Comparison of ENCODE assay signal across 35 cellular contexts in genomic region chr7:27953361-27953760, GRCh38.
DNase-seq lines count a peak whose midpoint lies in the region; ATAC-seq and TF ChIP-seq lines count a peak whose summit lies in the region.
"Had no signal": no experiment of that assay in that cellular context is flagged by ENCODE, and none has a peak within 500 bp of the region (broad histone marks: within the 10 kb centered on the region; RNA-seq: fewer than 3 reads in every experiment).

No MANE protein-coding gene starts in this region.

- H3K36me3 Mint-ChIP-seq in natural killer cell = no peaks in the 10 kb centered on the region
- no peaks in the 10 kb centered on the region for H3K36me3 Mint-ChIP-seq in natural killer cell treated with Interleukin-12 subunit alpha and Interleukin-12 subunit beta and Interleukin-15 and Interleukin-18, amount 100 ng/mL, for 72 hours

- TF ChIP-seq CTCF in natural killer cell (IDR thresholded peaks at IDR 0.05) = no peak
- no peak for TF ChIP-seq CTCF in fibroblast of mammary gland (conservative IDR thresholded peaks at IDR 0.05; ENCODE audit: control insufficient read depth, insufficient read depth, low read depth, low read length)
- TF ChIP-seq CTCF in vagina (IDR thresholded peaks at IDR 0.05) = no peak
- no peak for TF ChIP-seq CTCF in BE2C (IDR thresholded peaks at IDR 0.05; ENCODE audit: low read depth, low read length)

- no peak overlapping the region for H3K4me3 Mint-ChIP-seq in natural killer cell
- H3K4me3 Mint-ChIP-seq in natural killer cell treated with Interleukin-12 subunit alpha and Interleukin-12 subunit beta and Interleukin-15 and Interleukin-18, amount 100 ng/mL, for 72 hours = no peak overlapping the region
- H3K4me3 Mint-ChIP-seq: effector memory CD8-positive, alpha-beta T cell; memory B cell had no signal

- H3K4me1 ChIP-seq in vagina (peaks cover 58% of the 10 kb centered on the region), BE2C (peaks cover 4% of the 10 kb centered on the region), HAP-1 (peaks cover 8% of the 10 kb centered on the region)
- H3K4me1 ChIP-seq: foreskin keratinocyte, left lung had no signal

- H3K9me3 ChIP-seq in vagina (no peaks in the 10 kb centered on the region), BE2C (no peaks in the 10 kb centered on the region), HAP-1 (no peaks in the 10 kb centered on the region)
- H3K9me3 ChIP-seq: ascending aorta, heart left ventricle, left lung, neutrophil, tibial nerve had no signal

- no peaks in the 10 kb centered on the region for H3K9me3 Mint-ChIP-seq in natural killer cell
- no peaks in the 10 kb centered on the region for H3K9me3 Mint-ChIP-seq in natural killer cell treated with Interleukin-12 subunit alpha and Interleukin-12 subunit beta and Interleukin-15 and Interleukin-18, amount 100 ng/mL, for 72 hours
- H3K9me3 Mint-ChIP-seq: effector memory CD8-positive, alpha-beta T cell; memory B cell had no signal

- in situ Hi-C loops in HAP-1 (cut with MboI; ENCODE audit: low sequenced_read_pairs) = no loop called here

- H3K4me1 Mint-ChIP-seq in natural killer cell = peaks cover 84 to 86% of the 10 kb centered on the region in 2 donors
- H3K4me1 Mint-ChIP-seq in natural killer cell treated with Interleukin-12 subunit alpha and Interleukin-12 subunit beta and Interleukin-15 and Interleukin-18, amount 100 ng/mL, for 72 hours (ENCODE audit: low read depth in 2 of 2) = peaks cover 39 to 49% of the 10 kb centered on the region in 2 donors

- H3K27ac ChIP-seq in vagina = peak overlapping the region; percentile 0
- H3K27ac ChIP-seq: ascending aorta, foreskin keratinocyte, heart left ventricle, HL-60, left lung, neutrophil, PC-9, tibial nerve, VCaP had no signal

- no peak for DNase-seq in natural killer cell
- DNase-seq in natural killer cell treated with Interleukin-12 subunit alpha and Interleukin-12 subunit beta and Interleukin-15 and Interleukin-18, amount 100 ng/mL, for 72 hours (ENCODE audit: low spot score) = no peak
- peak; percentile 18 for DNase-seq in NCI-H226
- DNase-seq in fibroblast of mammary gland (ENCODE audit: low read depth) = peak; percentile 14
- DNase-seq in vagina (ENCODE audit: extremely low spot score in 2 of 2) = no peak
- no peak for DNase-seq in BE2C
- DNase-seq in HAP-1 (ENCODE audit: low spot score in 2 of 2) = no peak
- DNase-seq: activated CD4-positive, alpha-beta T cell treated with anti-CD3 and anti-CD28 coated beads for 48 hours; activated gamma-delta T cell; activated T-cell treated with anti-CD3 and anti-CD28 coated beads, Interleukin-2, amount 50 U/mL, for 1 hour; caudate nucleus; DMS153; effector memory CD8-positive, alpha-beta T cell; foreskin keratinocyte; GDM1; heart left ventricle; islet precursor cell; KG1; left lung; MM.1S; NCI-H1105 treated with DMSO at 0.1 percent for 48 hours; NCI-H187 treated with DMSO at 0.1 percent for 48 hours; NCI-H526 treated with DMSO at 0.1 percent for 48 hours; PC-9; Right ventricle myocardium superior; stimulated activated CD4-positive, alpha-beta T cell treated with anti-CD3 and anti-CD28 coated beads, Interleukin-4, amount 100 ng/mL, for 1 hour had no signal

- H3K27me3 ChIP-seq in vagina (no peaks in the 10 kb centered on the region), BE2C (no peaks in the 10 kb centered on the region), HAP-1 (ENCODE audit: low read depth) (no peaks in the 10 kb centered on the region)
- H3K27me3 ChIP-seq: ascending aorta, foreskin keratinocyte, heart left ventricle, left lung, neutrophil, tibial nerve had no signal

- H3K27me3 Mint-ChIP-seq in natural killer cell (ENCODE audit: low read depth in 2 of 2) = no peaks in the 10 kb centered on the region
- no peaks in the 10 kb centered on the region for H3K27me3 Mint-ChIP-seq in natural killer cell treated with Interleukin-12 subunit alpha and Interleukin-12 subunit beta and Interleukin-15 and Interleukin-18, amount 100 ng/mL, for 72 hours
- H3K27me3 Mint-ChIP-seq: effector memory CD8-positive, alpha-beta T cell; memory B cell; progenitor cell of endocrine pancreas had no signal

- peak overlapping the region; percentile 38 to 63 for H3K27ac Mint-ChIP-seq in natural killer cell
- H3K27ac Mint-ChIP-seq in natural killer cell treated with Interleukin-12 subunit alpha and Interleukin-12 subunit beta and Interleukin-15 and Interleukin-18, amount 100 ng/mL, for 72 hours = peak overlapping the region in 1 of 2 donors; percentile 19
- H3K27ac Mint-ChIP-seq: memory B cell, progenitor cell of endocrine pancreas had no signal

- H3K36me3 ChIP-seq in vagina (no peaks in the 10 kb centered on the region), BE2C (no peaks in the 10 kb centered on the region; the same call in 1 of the 2 replicates), HAP-1 (replicated peaks) (no peaks in the 10 kb centered on the region)
- H3K36me3 ChIP-seq: ascending aorta, left lung, neutrophil, tibial nerve had no signal

- intact Hi-C loops in natural killer cell (cut with micrococcal nuclease) (no loop called here), vagina (cut with DNase I) (no loop called here)

- peak in 1 of 3 donors; percentile 41 for ATAC-seq in natural killer cell
- ATAC-seq in natural killer cell treated with Interleukin-12 subunit alpha and Interleukin-12 subunit beta and Interleukin-15 and Interleukin-18, amount 100 ng/mL, for 72 hours = no peak
- no peak for ATAC-seq in HG02642 (IDR thresholded peaks at IDR 0.05; ENCODE audit: poor library complexity, unreplicated experiment)
- ATAC-seq: effector memory CD8-positive, alpha-beta T cell; foreskin keratinocyte; heart left ventricle; left lung; sciatic nerve had no signal

- TF ChIP-seq POLR2A in vagina (IDR thresholded peaks at IDR 0.05) = no peak

- H3K4me3 ChIP-seq in fibroblast of mammary gland (ENCODE audit: control insufficient read depth, low read depth, low read length) = no peak overlapping the region
- no peak overlapping the region for H3K4me3 ChIP-seq in vagina
- H3K4me3 ChIP-seq in BE2C (ENCODE audit: low read depth, low read length) = no peak overlapping the region
- H3K4me3 ChIP-seq in HAP-1 = no peak overlapping the region
- H3K4me3 ChIP-seq: ascending aorta, heart left ventricle, left lung, PC-9, tibial nerve had no signal

Comparison
In these comparisons a context has a peak if more than half of its experiments do, and no peak if none do; other contexts are left out.
1. DNase-seq: peak in NCI-H226 (single experiment) and fibroblast of mammary gland (single experiment); none in natural killer cell (single experiment), natural killer cell treated with Interleukin-12 subunit alpha and Interleukin-12 subunit beta and Interleukin-15 and Interleukin-18, amount 100 ng/mL, for 72 hours (single experiment), vagina (0 of 2), BE2C (single experiment) and HAP-1 (0 of 2).